Comparison of ENCODE assay signal across 22 cellular contexts in the genomic region with DNA sequence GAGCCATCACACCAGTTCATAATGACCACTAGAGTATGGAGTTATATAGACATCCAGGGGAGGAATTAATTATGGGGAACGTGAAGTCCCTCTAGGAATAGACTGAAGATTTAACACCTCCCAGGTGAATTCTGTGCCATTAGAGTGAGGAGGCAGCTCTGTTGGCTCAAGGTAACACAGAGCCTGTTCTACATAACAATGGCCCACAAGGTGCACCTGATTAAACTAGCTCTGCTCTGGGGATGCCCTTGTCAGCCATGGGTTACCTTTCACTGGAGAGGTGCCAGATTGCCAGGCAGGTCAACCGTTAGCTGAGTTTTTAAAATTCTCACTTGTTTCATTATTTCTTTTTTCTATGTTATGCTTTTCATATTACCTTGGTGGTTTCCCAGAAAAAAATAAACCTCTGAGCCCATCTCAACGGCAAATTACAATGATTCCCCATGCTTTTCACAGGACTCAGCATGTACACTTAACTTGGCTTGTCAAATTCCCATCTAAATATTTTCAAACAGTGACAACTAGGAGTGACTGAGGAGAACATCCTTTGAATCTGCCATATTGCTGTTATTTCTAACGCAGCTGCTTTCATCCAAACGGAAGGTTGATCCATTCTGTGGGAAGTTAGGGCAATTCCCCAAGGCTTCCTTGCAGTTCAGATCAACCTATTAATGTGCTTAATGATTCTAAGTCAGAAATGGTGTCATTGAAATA.
"Had no signal": no experiment of that assay in that cellular context is flagged by ENCODE, and none has a peak within 500 bp of the region (broad histone marks: within the 10 kb centered on the region; RNA-seq: fewer than 3 reads in every experiment).

No MANE protein-coding gene starts in this region.

- H3K4me3 Mint-ChIP-seq: activated CD4-positive, alpha-beta memory T cell treated with anti-CD3 and anti-CD28 coated beads for 36 hours; activated CD8-positive, alpha-beta memory T cell treated with anti-CD3 and anti-CD28 coated beads, Interleukin-2, amount 10 ng/mL, durations not matched to agents 7 days and 5 days; activated naive CD8-positive, alpha-beta T cell treated with anti-CD3 and anti-CD28 coated beads, Interleukin-2, amount 50 U/mL, for 24 hours; activated T-helper 1 cell treated with anti-CD3 and anti-CD28 coated beads, Interleukin-12 subunit alpha, Interleukin-12 subunit beta, Interleukin-2, Interleukin-4 antibody, amounts not matched to agents 30 ng/mL and 10 ng/mL and 1 ng/mL, durations not matched to agents 14 hours and 24 hours and 36 hours; neural progenitor cell; stimulated activated naive B cell treated with anti-CD40 and anti-IgM and Interleukin-4, amounts not matched to agents 10 μg/mL and 1 μg/mL and 100 μg/mL, for 72 hours; T-helper 1 cell treated with Interleukin-12 subunit alpha and Interleukin-12 subunit beta and Interleukin-4 antibody, amounts not matched to agents 30 μg/mL and 1 μg/mL, for 36 hours had no signal

- DNase-seq: activated CD4-positive, alpha-beta memory T cell treated with anti-CD3 and anti-CD28 coated beads for 36 hours; activated CD4-positive, alpha-beta T cell treated with anti-CD3 and anti-CD28 coated beads for 48 hours; activated CD8-positive, alpha-beta memory T cell treated with anti-CD3 and anti-CD28 coated beads, Interleukin-2, amount 10 ng/mL, durations not matched to agents 7 days and 5 days; activated gamma-delta T cell; activated naive CD4-positive, alpha-beta T cell treated with anti-CD3 and anti-CD28 coated beads, Interleukin-2, amount 50 U/mL, for 16 hours; activated naive CD8-positive, alpha-beta T cell treated with anti-CD3 and anti-CD28 coated beads, Interleukin-2, amount 50 U/mL, for 24 hours; activated T-cell treated with anti-CD3 and anti-CD28 coated beads for 4 hours; heart right ventricle; left cardiac atrium; mesenchymal stem cell; mucosa of descending colon; small intestine; stimulated activated CD4-positive, alpha-beta T cell treated with anti-CD3 and anti-CD28 coated beads, Interleukin-15, amount 100 ng/mL, for 24 hours; stimulated activated CD4-positive, alpha-beta T cell treated with anti-CD3 and anti-CD28 coated beads, Interleukin-2, amount 100 ng/mL, for 48 hours; stimulated activated CD8-positive, alpha-beta memory T cell treated with anti-CD3 and anti-CD28 coated beads, Interleukin-4, amount 100 ng/mL, for 48 hours; stimulated activated naive B cell treated with anti-CD40 and anti-IgM and Interleukin-4, amounts not matched to agents 10 μg/mL and 1 μg/mL and 100 μg/mL, for 72 hours had no signal

- H3K27me3 Mint-ChIP-seq: activated CD4-positive, alpha-beta memory T cell treated with anti-CD3 and anti-CD28 coated beads for 36 hours; activated CD8-positive, alpha-beta memory T cell treated with anti-CD3 and anti-CD28 coated beads, Interleukin-2, amount 10 ng/mL, durations not matched to agents 7 days and 5 days; activated naive CD8-positive, alpha-beta T cell treated with anti-CD3 and anti-CD28 coated beads, Interleukin-2, amount 50 U/mL, for 24 hours had no signal

- H3K36me3 ChIP-seq: cardiac muscle cell, heart right ventricle, neural progenitor cell, uterus had no signal

- ATAC-seq: activated CD8-positive, alpha-beta memory T cell treated with anti-CD3 and anti-CD28 coated beads, Interleukin-2, amount 10 ng/mL, durations not matched to agents 7 days and 5 days; activated naive CD8-positive, alpha-beta T cell treated with anti-CD3 and anti-CD28 coated beads, Interleukin-2, amount 50 U/mL, for 24 hours; heart right ventricle; mucosa of descending colon; sciatic nerve; stimulated activated naive B cell treated with anti-CD40 and anti-IgM and Interleukin-4, amounts not matched to agents 10 μg/mL and 1 μg/mL and 100 μg/mL, for 72 hours had no signal

- H3K4me3 ChIP-seq: cardiac muscle cell, heart right ventricle, mucosa of descending colon, neural progenitor cell, uterus had no signal

- H3K4me1 ChIP-seq: uterus had no signal

- H3K9me3 Mint-ChIP-seq: activated CD4-positive, alpha-beta memory T cell treated with anti-CD3 and anti-CD28 coated beads for 36 hours; activated naive CD8-positive, alpha-beta T cell treated with anti-CD3 and anti-CD28 coated beads, Interleukin-2, amount 50 U/mL, for 24 hours; activated T-helper 1 cell treated with anti-CD3 and anti-CD28 coated beads, Interleukin-12 subunit alpha, Interleukin-12 subunit beta, Interleukin-2, Interleukin-4 antibody, amounts not matched to agents 30 ng/mL and 10 ng/mL and 1 ng/mL, durations not matched to agents 14 hours and 24 hours and 36 hours; neural progenitor cell; T-helper 1 cell treated with Interleukin-12 subunit alpha and Interleukin-12 subunit beta and Interleukin-4 antibody, amounts not matched to agents 30 μg/mL and 1 μg/mL, for 36 hours had no signal

- H3K27ac ChIP-seq: cardiac muscle cell, heart right ventricle, neural progenitor cell, uterus had no signal

- H3K9me3 ChIP-seq: heart right ventricle, mucosa of descending colon, uterus had no signal

- H3K4me1 Mint-ChIP-seq: activated CD8-positive, alpha-beta memory T cell treated with anti-CD3 and anti-CD28 coated beads, Interleukin-2, amount 10 ng/mL, durations not matched to agents 7 days and 5 days; activated naive CD8-positive, alpha-beta T cell treated with anti-CD3 and anti-CD28 coated beads, Interleukin-2, amount 50 U/mL, for 24 hours; stimulated activated naive B cell treated with anti-CD40 and anti-IgM and Interleukin-4, amounts not matched to agents 10 μg/mL and 1 μg/mL and 100 μg/mL, for 72 hours had no signal

- H3K27me3 ChIP-seq: cardiac muscle cell, neural progenitor cell, uterus had no signal

- H3K27ac Mint-ChIP-seq: activated CD4-positive, alpha-beta memory T cell treated with anti-CD3 and anti-CD28 coated beads for 36 hours; activated CD8-positive, alpha-beta memory T cell treated with anti-CD3 and anti-CD28 coated beads, Interleukin-2, amount 10 ng/mL, durations not matched to agents 7 days and 5 days; activated naive CD8-positive, alpha-beta T cell treated with anti-CD3 and anti-CD28 coated beads, Interleukin-2, amount 50 U/mL, for 24 hours; activated T-helper 1 cell treated with anti-CD3 and anti-CD28 coated beads, Interleukin-12 subunit alpha, Interleukin-12 subunit beta, Interleukin-2, Interleukin-4 antibody, amounts not matched to agents 30 ng/mL and 10 ng/mL and 1 ng/mL, durations not matched to agents 14 hours and 24 hours and 36 hours; neural progenitor cell; stimulated activated naive B cell treated with anti-CD40 and anti-IgM and Interleukin-4, amounts not matched to agents 10 μg/mL and 1 μg/mL and 100 μg/mL, for 72 hours; T-helper 1 cell treated with Interleukin-12 subunit alpha and Interleukin-12 subunit beta and Interleukin-4 antibody, amounts not matched to agents 30 μg/mL and 1 μg/mL, for 36 hours had no signal

- H3K36me3 Mint-ChIP-seq: activated CD4-positive, alpha-beta memory T cell treated with anti-CD3 and anti-CD28 coated beads for 36 hours; activated CD8-positive, alpha-beta memory T cell treated with anti-CD3 and anti-CD28 coated beads, Interleukin-2, amount 10 ng/mL, durations not matched to agents 7 days and 5 days; neural progenitor cell; stimulated activated naive B cell treated with anti-CD40 and anti-IgM and Interleukin-4, amounts not matched to agents 10 μg/mL and 1 μg/mL and 100 μg/mL, for 72 hours had no signal
